In genomic region chr1:235907897-235908240, GRCh38 we compare ENCODE assay signal across 1 cellular context.
TF ChIP-seq lines count a peak whose summit lies in the region.

No MANE protein-coding gene starts in this region.

TF ChIP-seq in GM12878, 131 proteins besides CTCF, POLR2A, EP300 and RAD21 (continued from another document):
- peak; percentile 66 for TF ChIP-seq USF1 (IDR thresholded peaks at IDR 0.05; ENCODE audit: borderline replicate concordance, extremely low read length, insufficient read depth, low read depth, low read length)
- peak; percentile 92 for TF ChIP-seq RAD51 (IDR thresholded peaks at IDR 0.05)
TF ChIP-seq in GM12878: peak in this region for 3.
